ENCODE assay signal across 8 cellular contexts in the genomic region with DNA sequence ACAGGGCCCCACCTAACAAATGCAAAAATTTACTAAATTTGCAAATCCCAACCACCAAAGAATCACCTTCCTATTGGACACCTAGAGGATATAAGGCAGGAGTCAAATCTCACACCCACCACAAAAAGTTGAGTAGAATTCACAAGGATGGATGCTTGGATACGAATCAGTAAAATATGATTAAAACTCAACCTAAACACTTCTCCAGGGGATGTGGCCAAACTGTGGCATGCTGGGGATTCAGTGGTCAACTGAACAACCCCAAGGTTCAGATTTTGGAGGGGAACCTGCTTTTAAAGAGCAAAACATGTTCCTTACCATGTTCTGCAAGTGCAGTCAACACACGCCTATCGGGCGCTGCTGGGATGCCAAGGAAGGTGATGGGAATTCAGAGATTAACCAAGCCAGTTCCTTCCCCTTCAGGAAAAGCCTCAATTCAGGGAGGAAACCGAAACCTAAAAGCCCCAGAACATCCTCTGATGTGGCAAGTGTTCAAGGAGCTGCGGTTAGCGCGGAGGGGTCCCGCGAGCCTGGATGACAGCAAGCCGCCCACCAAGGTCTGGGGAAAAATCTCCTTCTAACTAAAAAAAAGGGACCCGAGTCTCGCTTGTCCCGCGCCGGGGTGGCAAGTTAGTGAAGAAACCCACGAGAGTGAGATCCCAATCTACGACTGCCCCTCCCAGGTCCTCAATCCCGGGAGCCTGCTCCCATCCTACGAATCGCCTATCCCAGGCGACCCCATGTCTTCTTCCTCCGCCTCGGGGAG. TPM values are rescaled to one million over a fixed set of nuclear protein-coding genes. Genes with fewer than 3 reads are reported as not detected.
DNase-seq lines count a peak whose midpoint lies in the region; ATAC-seq and TF ChIP-seq lines count a peak whose summit lies in the region.

No MANE protein-coding gene starts in this region.

- in situ Hi-C loops in GM13976 (cut with MboI; ENCODE audit: low sequenced_read_pairs, unreplicated experiment) = no loop called here

- H3K27ac ChIP-seq in ACC112 (ENCODE audit: low read depth, low read length) = peak overlapping the region; percentile 88
- H3K27ac ChIP-seq in cardiac muscle cell = no peak overlapping the region

- H3K27ac Mint-ChIP-seq in progenitor cell of endocrine pancreas = no peak overlapping the region

- H3K27me3 ChIP-seq in ACC112 (ENCODE audit: insufficient read depth, low read length) (no peaks in the 10 kb centered on the region), cardiac muscle cell (peaks cover 22% of the 10 kb centered on the region)

- H3K4me3 ChIP-seq in ACC112 (ENCODE audit: low read depth, low read length) (peak overlapping the region; percentile 96), NB4 (ENCODE audit: low read depth, low read length) (peak overlapping the region; percentile 91), cardiac muscle cell (peak overlapping the region; percentile 43)

- no peak for TF ChIP-seq CTCF in GM13976 (IDR thresholded peaks at IDR 0.05; ENCODE audit: borderline replicate concordance, control extremely low read depth, extremely low read depth, insufficient read depth, missing control alignments)
- no peak for TF ChIP-seq CTCF in NB4 (IDR thresholded peaks at IDR 0.05; ENCODE audit: low read depth, low read length)
- no peak for TF ChIP-seq CTCF in cardiac muscle cell (IDR thresholded peaks at IDR 0.05; ENCODE audit: low read depth, low read length)
- TF ChIP-seq CTCF in progenitor cell of endocrine pancreas (IDR thresholded peaks at IDR 0.05; ENCODE audit: unreplicated experiment) = no peak

- H3K9me3 ChIP-seq in cardiac muscle cell (ENCODE audit: low read depth) = no peaks in the 10 kb centered on the region

- peaks cover 12% of the 10 kb centered on the region for H3K27me3 Mint-ChIP-seq in progenitor cell of endocrine pancreas

- TF ChIP-seq POLR2A in NB4 (IDR thresholded peaks at IDR 0.05; ENCODE audit: extremely low read depth, insufficient read length) = no peak

- H3K4me1 ChIP-seq in ACC112 (ENCODE audit: control insufficient read depth, insufficient read depth, low read length, unreplicated experiment) = peaks cover 14% of the 10 kb centered on the region
- no peaks in the 10 kb centered on the region for H3K4me1 ChIP-seq in cardiac muscle cell (ENCODE audit: low read depth)

- ATAC-seq in GM21447 (IDR thresholded peaks at IDR 0.05; ENCODE audit: unreplicated experiment) (no peak), GM19328 (IDR thresholded peaks at IDR 0.05; ENCODE audit: unreplicated experiment) (no peak)

- peak overlapping the region; percentile 73 for H2AFZ ChIP-seq in ACC112 (ENCODE audit: low read length, unreplicated experiment)

- peak overlapping the region; percentile 88 for H3K4me3 Mint-ChIP-seq in progenitor cell of endocrine pancreas (ENCODE audit: low read depth)

- peaks cover 52% of the 10 kb centered on the region for H3K79me2 ChIP-seq in ACC112 (ENCODE audit: control insufficient read depth, insufficient read depth, low read length, unreplicated experiment)

- H3K4me1 Mint-ChIP-seq in progenitor cell of endocrine pancreas (ENCODE audit: low read depth) = peaks cover 16% of the 10 kb centered on the region

- H3K9me3 Mint-ChIP-seq in progenitor cell of endocrine pancreas (ENCODE audit: low read depth) = no peaks in the 10 kb centered on the region

- no peaks in the 10 kb centered on the region for H3K36me3 ChIP-seq in ACC112 (ENCODE audit: insufficient read depth, low read length)
- no peaks in the 10 kb centered on the region for H3K36me3 ChIP-seq in cardiac muscle cell

- DNase-seq in GM13976 (ENCODE audit: low spot score) (peak; percentile 33), NB4 (ENCODE audit: low read depth) (peak; percentile 73), cardiac muscle cell (ENCODE audit: low read depth in 1 of 2, low spot score in 1 of 2) (peak in 1 of 2 donors; percentile 52), progenitor cell of endocrine pancreas (ENCODE audit: low spot score, unreplicated experiment) (no peak)
- peak; percentile 21 for DNase-seq in activated naive CD4-positive, alpha-beta T cell treated with anti-CD3 and anti-CD28 coated beads, Interleukin-2, amount 50 U/mL, for 16 hours

- no peaks in the 10 kb centered on the region for H3K36me3 Mint-ChIP-seq in progenitor cell of endocrine pancreas (ENCODE audit: insufficient read depth)

RNA-seq across cellular contexts. Expression of gene SAMHD1, which starts 0.9 kb away (rescaled TPM):
- total RNA-seq in cardiac muscle cell (7.3 and 11.2 TPM in 2 replicates), progenitor cell of endocrine pancreas (15.1 and 17.1 TPM in 2 replicates)
- polyA plus RNA-seq in cardiac muscle cell = 10.3 and 10.4 TPM in 2 replicates

Comparison
In these comparisons a context has a peak if more than half of its experiments do, and no peak if none do; other contexts are left out.
1. H3K4me3 ChIP-seq: peak in every context shown above with its lines; median percentile 96 in ACC112; 91 in NB4; 43 in cardiac muscle cell.